8 cellular contexts compared by ENCODE assay signal in the genomic region with DNA sequence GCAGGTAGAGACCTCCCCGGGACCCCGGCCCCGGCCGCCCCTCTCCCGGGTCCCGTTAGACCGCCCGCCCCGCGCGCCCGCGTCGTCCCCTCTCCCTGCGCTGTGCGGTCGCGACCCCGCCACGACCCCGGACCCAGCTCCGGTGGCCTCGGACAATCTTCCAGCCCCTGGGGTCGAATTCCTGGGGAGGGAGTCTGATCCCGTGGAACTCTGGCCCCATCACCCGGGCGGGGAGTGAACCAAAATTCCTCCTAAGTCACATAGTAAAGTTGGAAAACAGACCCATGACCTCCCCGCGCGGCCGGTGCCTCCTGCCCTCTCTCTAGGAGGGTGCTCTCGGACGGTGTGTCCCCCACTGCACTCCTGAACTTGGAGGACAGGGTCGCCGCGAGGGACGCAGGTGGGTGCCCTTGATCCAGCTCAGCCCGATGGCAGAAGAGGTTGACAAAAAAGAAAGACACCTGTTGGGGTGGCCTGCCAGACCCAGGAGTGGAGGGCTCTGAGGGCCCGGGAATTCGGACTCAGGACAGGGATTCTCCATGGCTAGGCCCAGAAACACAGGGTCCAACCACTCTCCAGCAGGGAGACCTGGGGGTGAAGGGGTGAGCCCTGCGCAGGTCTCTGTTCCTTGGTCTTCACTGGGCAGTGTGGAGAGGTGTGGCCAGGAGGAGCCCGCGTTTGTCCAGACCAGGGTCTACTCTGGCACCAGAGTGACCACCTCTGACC. TPM values are rescaled to one million over a fixed set of nuclear protein-coding genes. Genes with fewer than 3 reads are reported as not detected.
DNase-seq lines count a peak whose midpoint lies in the region; ATAC-seq and TF ChIP-seq lines count a peak whose summit lies in the region.

No MANE protein-coding gene starts in this region.

- no peak overlapping the region for H3K27ac ChIP-seq in OCI-LY3 (ENCODE audit: low read length)

- TF ChIP-seq CTCF in OCI-LY3 (IDR thresholded peaks at IDR 0.05; ENCODE audit: low read depth, low read length) (no peak), epithelial cell of proximal tubule (conservative IDR thresholded peaks at IDR 0.05; ENCODE audit: low read depth, low read length) (peak; percentile 35)

- H3K27ac Mint-ChIP-seq in natural killer cell treated with Interleukin-12 subunit alpha and Interleukin-12 subunit beta and Interleukin-15 and Interleukin-18, amount 100 ng/mL, for 72 hours: no peak overlapping the region

- in situ Hi-C loops in KBM-7 (cut with MboI; ENCODE audit: low pct_unique_long_range_greater_than_20kb, low sequenced_read_pairs): no loop called here

- H4K20me1 ChIP-seq in OCI-LY3 (ENCODE audit: insufficient read depth, low read length): no peaks in the 10 kb centered on the region

- peak overlapping the region; percentile 81 for H3K4me3 Mint-ChIP-seq in natural killer cell treated with Interleukin-12 subunit alpha and Interleukin-12 subunit beta and Interleukin-15 and Interleukin-18, amount 100 ng/mL, for 72 hours

- no peaks in the 10 kb centered on the region for H3K9me3 ChIP-seq in OCI-LY3 (ENCODE audit: insufficient read depth, low read length)

- H3K79me2 ChIP-seq in OCI-LY3 (ENCODE audit: low read length): no peaks in the 10 kb centered on the region

- H3K4me3 ChIP-seq in OCI-LY3 (ENCODE audit: low read length) (peak overlapping the region; percentile 84), epithelial cell of proximal tubule (ENCODE audit: low read depth, low read length) (peak overlapping the region; percentile 64)

- H3K36me3 Mint-ChIP-seq in natural killer cell treated with Interleukin-12 subunit alpha and Interleukin-12 subunit beta and Interleukin-15 and Interleukin-18, amount 100 ng/mL, for 72 hours: no peaks in the 10 kb centered on the region

- H3K36me3 ChIP-seq in OCI-LY3 (replicated peaks; ENCODE audit: low read depth, low read length): no peaks in the 10 kb centered on the region

- H3K27me3 Mint-ChIP-seq in natural killer cell treated with Interleukin-12 subunit alpha and Interleukin-12 subunit beta and Interleukin-15 and Interleukin-18, amount 100 ng/mL, for 72 hours: peaks cover 0 to 13% of the 10 kb centered on the region in 2 donors

- DNase-seq in AG20443 (ENCODE audit: low spot score) (peak; percentile 66), epithelial cell of proximal tubule (ENCODE audit: low read depth) (no peak), KBM-7 (no peak)
- DNase-seq in natural killer cell treated with Interleukin-12 subunit alpha and Interleukin-12 subunit beta and Interleukin-15 and Interleukin-18, amount 100 ng/mL, for 72 hours (ENCODE audit: low spot score): peak; percentile 56
- DNase-seq in activated effector memory CD4-positive, alpha-beta T cell treated with anti-CD3 and anti-CD28 coated beads, Interleukin-2, amount 50 U/mL, for 16 hours: no peak

- H3K9ac ChIP-seq in OCI-LY3 (ENCODE audit: low read length): no peak overlapping the region

- peaks cover 23 to 24% of the 10 kb centered on the region in 2 donors for H3K4me1 Mint-ChIP-seq in natural killer cell treated with Interleukin-12 subunit alpha and Interleukin-12 subunit beta and Interleukin-15 and Interleukin-18, amount 100 ng/mL, for 72 hours (ENCODE audit: low read depth in 2 of 2)

- H2AFZ ChIP-seq in OCI-LY3 (ENCODE audit: low read depth, low read length): no peak overlapping the region

- H3K9me3 Mint-ChIP-seq in natural killer cell treated with Interleukin-12 subunit alpha and Interleukin-12 subunit beta and Interleukin-15 and Interleukin-18, amount 100 ng/mL, for 72 hours: no peaks in the 10 kb centered on the region

- peak overlapping the region; percentile 32; the same call in 1 of the 2 replicates for H3K4me2 ChIP-seq in OCI-LY3 (ENCODE audit: low read length)

- H3K4me1 ChIP-seq in OCI-LY3 (ENCODE audit: low read length): peaks cover 11% of the 10 kb centered on the region

- ATAC-seq in natural killer cell treated with Interleukin-12 subunit alpha and Interleukin-12 subunit beta and Interleukin-15 and Interleukin-18, amount 100 ng/mL, for 72 hours: no peak
- ATAC-seq in GM21367 (IDR thresholded peaks at IDR 0.05; ENCODE audit: unreplicated experiment) (no peak), HG03571 (IDR thresholded peaks at IDR 0.05; ENCODE audit: unreplicated experiment) (no peak)

- peaks cover 23% of the 10 kb centered on the region for H3K27me3 ChIP-seq in OCI-LY3 (ENCODE audit: low read depth, low read length)

RNA-seq across cellular contexts. Expression of a gene that starts 0.5 kb away (rescaled TPM):
- 0.80 and 7.3 TPM in 2 replicates for total RNA-seq in epithelial cell of proximal tubule
- total RNA-seq in natural killer cell treated with Interleukin-12 subunit alpha and Interleukin-12 subunit beta and Interleukin-15 and Interleukin-18, amount 100 ng/mL, for 72 hours: 1 to 10 TPM in 1 of 2 donors, under 1 TPM in 1; 0.48 to 1.0 TPM

RNA-seq across cellular contexts. Expression of a gene that starts 29.8 kb away (rescaled TPM):
- total RNA-seq in epithelial cell of proximal tubule: 144 and 162 TPM in 2 replicates
- total RNA-seq in natural killer cell treated with Interleukin-12 subunit alpha and Interleukin-12 subunit beta and Interleukin-15 and Interleukin-18, amount 100 ng/mL, for 72 hours: 100 to 1,000 TPM; 199 to 333 TPM

RNA-seq across cellular contexts. Expression of a gene that starts 34.1 kb away (rescaled TPM):
- not detected in 2 replicates for total RNA-seq in epithelial cell of proximal tubule
- total RNA-seq in natural killer cell treated with Interleukin-12 subunit alpha and Interleukin-12 subunit beta and Interleukin-15 and Interleukin-18, amount 100 ng/mL, for 72 hours: not detected

RNA-seq across cellular contexts. Expression of a gene that starts 41.8 kb away (rescaled TPM):
- total RNA-seq in epithelial cell of proximal tubule: 5.7 and 13.1 TPM in 2 replicates
- total RNA-seq in natural killer cell treated with Interleukin-12 subunit alpha and Interleukin-12 subunit beta and Interleukin-15 and Interleukin-18, amount 100 ng/mL, for 72 hours: 1 to 10 TPM; 1.2 to 1.9 TPM

Comparison
In these comparisons a context has a peak if more than half of its experiments do, and no peak if none do; other contexts are left out.
1. DNase-seq: peak in AG20443 (single experiment) and natural killer cell treated with Interleukin-12 subunit alpha and Interleukin-12 subunit beta and Interleukin-15 and Interleukin-18, amount 100 ng/mL, for 72 hours (single experiment); none in epithelial cell of proximal tubule (single experiment), KBM-7 (single experiment) and activated effector memory CD4-positive, alpha-beta T cell treated with anti-CD3 and anti-CD28 coated beads, Interleukin-2, amount 50 U/mL, for 16 hours (single experiment).